ENCODE assay signal across 1 cellular context in the genomic region with DNA sequence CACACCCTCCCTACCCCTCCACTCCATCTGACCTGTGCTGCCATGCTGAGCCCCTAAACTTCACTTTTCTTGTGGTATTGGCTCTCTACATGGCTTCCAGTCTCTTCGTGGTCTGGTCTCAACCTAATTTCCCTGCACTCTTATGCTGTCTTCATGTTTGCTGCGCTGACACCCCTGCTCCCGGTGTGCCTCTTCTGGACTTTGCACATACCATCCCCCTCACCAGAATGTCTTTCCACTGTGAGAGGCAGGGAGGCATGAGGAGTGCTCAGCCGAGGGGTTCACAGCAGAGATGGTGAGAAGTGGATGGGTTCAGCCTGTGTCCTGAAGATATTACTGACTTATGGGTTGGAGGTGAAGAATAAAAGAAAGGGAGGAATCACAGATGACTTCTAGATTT.
TF ChIP-seq lines count a peak whose summit lies in the region.

No MANE protein-coding gene starts in this region.

TF ChIP-seq in HepG2, 621 proteins besides CTCF, POLR2A, EP300 and RAD21 (continued from another document):
- TF ChIP-seq, protein P1, sequence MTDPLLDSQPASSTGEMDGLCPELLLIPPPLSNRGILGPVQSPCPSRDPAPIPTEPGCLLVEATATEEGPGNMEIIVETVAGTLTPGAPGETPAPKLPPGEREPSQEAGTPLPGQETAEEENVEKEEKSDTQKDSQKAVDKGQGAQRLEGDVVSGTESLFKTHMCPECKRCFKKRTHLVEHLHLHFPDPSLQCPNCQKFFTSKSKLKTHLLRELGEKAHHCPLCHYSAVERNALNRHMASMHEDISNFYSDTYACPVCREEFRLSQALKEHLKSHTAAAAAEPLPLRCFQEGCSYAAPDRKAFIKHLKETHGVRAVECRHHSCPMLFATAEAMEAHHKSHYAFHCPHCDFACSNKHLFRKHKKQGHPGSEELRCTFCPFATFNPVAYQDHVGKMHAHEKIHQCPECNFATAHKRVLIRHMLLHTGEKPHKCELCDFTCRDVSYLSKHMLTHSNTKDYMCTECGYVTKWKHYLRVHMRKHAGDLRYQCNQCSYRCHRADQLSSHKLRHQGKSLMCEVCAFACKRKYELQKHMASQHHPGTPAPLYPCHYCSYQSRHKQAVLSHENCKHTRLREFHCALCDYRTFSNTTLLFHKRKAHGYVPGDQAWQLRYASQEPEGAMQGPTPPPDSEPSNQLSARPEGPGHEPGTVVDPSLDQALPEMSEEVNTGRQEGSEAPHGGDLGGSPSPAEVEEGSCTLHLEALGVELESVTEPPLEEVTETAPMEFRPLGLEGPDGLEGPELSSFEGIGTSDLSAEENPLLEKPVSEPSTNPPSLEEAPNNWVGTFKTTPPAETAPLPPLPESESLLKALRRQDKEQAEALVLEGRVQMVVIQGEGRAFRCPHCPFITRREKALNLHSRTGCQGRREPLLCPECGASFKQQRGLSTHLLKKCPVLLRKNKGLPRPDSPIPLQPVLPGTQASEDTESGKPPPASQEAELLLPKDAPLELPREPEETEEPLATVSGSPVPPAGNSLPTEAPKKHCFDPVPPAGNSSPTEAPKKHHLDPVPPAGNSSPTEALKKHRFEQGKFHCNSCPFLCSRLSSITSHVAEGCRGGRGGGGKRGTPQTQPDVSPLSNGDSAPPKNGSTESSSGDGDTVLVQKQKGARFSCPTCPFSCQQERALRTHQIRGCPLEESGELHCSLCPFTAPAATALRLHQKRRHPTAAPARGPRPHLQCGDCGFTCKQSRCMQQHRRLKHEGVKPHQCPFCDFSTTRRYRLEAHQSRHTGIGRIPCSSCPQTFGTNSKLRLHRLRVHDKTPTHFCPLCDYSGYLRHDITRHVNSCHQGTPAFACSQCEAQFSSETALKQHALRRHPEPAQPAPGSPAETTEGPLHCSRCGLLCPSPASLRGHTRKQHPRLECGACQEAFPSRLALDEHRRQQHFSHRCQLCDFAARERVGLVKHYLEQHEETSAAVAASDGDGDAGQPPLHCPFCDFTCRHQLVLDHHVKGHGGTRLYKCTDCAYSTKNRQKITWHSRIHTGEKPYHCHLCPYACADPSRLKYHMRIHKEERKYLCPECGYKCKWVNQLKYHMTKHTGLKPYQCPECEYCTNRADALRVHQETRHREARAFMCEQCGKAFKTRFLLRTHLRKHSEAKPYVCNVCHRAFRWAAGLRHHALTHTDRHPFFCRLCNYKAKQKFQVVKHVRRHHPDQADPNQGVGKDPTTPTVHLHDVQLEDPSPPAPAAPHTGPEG (CRISPR knock-in tag; IDR thresholded peaks at IDR 0.05): no peak
- TF ChIP-seq KDM6A (CRISPR knock-in tag; IDR thresholded peaks at IDR 0.05; ENCODE audit: low read depth): peak; percentile 82
- peak; percentile 44; the same call in 1 of the 2 replicates for TF ChIP-seq MIER3 (CRISPR knock-in tag; IDR thresholded peaks at IDR 0.05; ENCODE audit: borderline replicate concordance)
- no peak for TF ChIP-seq ZNF598 (CRISPR knock-in tag; IDR thresholded peaks at IDR 0.05; ENCODE audit: borderline replicate concordance)
- TF ChIP-seq ZNF619 (CRISPR knock-in tag; IDR thresholded peaks at IDR 0.05): no peak
